10 cellular contexts compared by ENCODE assay signal in genomic region chr14:50775357-50775756, GRCh38. TPM values are rescaled to one million over a fixed set of nuclear protein-coding genes. Genes with fewer than 3 reads are reported as not detected.
DNase-seq lines count a peak whose midpoint lies in the region; ATAC-seq and TF ChIP-seq lines count a peak whose summit lies in the region.
"Had no signal": no experiment of that assay in that cellular context is flagged by ENCODE, and none has a peak within 500 bp of the region (broad histone marks: within the 10 kb centered on the region; RNA-seq: fewer than 3 reads in every experiment).

No MANE protein-coding gene starts in this region.

- dilution Hi-C loops in mammary epithelial cell (cut with HindIII; ENCODE audit: low sequenced_read_pairs), result no loop called here

- H3K4me1 ChIP-seq in right atrium auricular region (peaks cover 0 to 26% of the 10 kb centered on the region in 2 donors), mammary epithelial cell (ENCODE audit: insufficient read depth, low read length) (peaks cover 40% of the 10 kb centered on the region), mesendoderm (ENCODE audit: control insufficient read depth, low read depth, low read length) (peaks cover 4% of the 10 kb centered on the region), MM.1S (ENCODE audit: low read length) (peaks cover 13% of the 10 kb centered on the region)

- H3K36me3 ChIP-seq in right atrium auricular region, result peaks cover 27% of the 10 kb centered on the region
- peaks cover 3% of the 10 kb centered on the region for H3K36me3 ChIP-seq in mammary epithelial cell (ENCODE audit: insufficient read depth, low read length)
- H3K36me3 ChIP-seq in mesendoderm (ENCODE audit: control insufficient read depth, insufficient read depth, low read length), result peaks cover 7% of the 10 kb centered on the region
- H3K36me3 ChIP-seq in MM.1S (replicated peaks; ENCODE audit: insufficient read depth, low read length), result no peaks in the 10 kb centered on the region

- 3% methylated on average over 2 of the region's 2 CpGs for WGBS in mammary epithelial cell (ENCODE audit: low coverage, missing lambda C conversion rate)
- WGBS in mesendoderm (ENCODE audit: extremely low coverage, insufficient coverage, low lambda C conversion rate), result no CpG with 5 or more reads among the region's 2 CpGs

- no peak overlapping the region for H3K56ac ChIP-seq in mesendoderm (ENCODE audit: low read length)

- no peak overlapping the region for H2BK5ac ChIP-seq in mesendoderm (ENCODE audit: low read length)

- H3K4me3 ChIP-seq in right atrium auricular region (no peak overlapping the region), mammary epithelial cell (replicated peaks in 1 of 3; ENCODE audit: insufficient read depth in 1 of 3, low read depth in 2 of 3, low read length in 3 of 3) (no peak overlapping the region), mesendoderm (ENCODE audit: low read length) (no peak overlapping the region), MM.1S (ENCODE audit: low read length) (no peak overlapping the region)

- intact Hi-C loops in cardiac septum (cut with DNase I), result loop anchor here (5.0 kb wide), 2 partner anchors 57 to 173 kb away; partner anchors contain the start of gene NIN
- intact Hi-C loops in mammary epithelial cell (cut with micrococcal nuclease), result loop anchor here (5.0 kb wide), 2 partner anchors 182 to 1007 kb away; no protein-coding TSS in a partner anchor

- H4K8ac ChIP-seq in mesendoderm (ENCODE audit: low read depth, low read length), result no peak overlapping the region

- no peak overlapping the region for H2BK120ac ChIP-seq in mesendoderm (ENCODE audit: low read depth, low read length)

- ATAC-seq in HG03469 (IDR thresholded peaks at IDR 0.05; ENCODE audit: unreplicated experiment), result no peak
- ATAC-seq: naive thymus-derived CD4-positive, alpha-beta T cell had no signal

- H2AFZ ChIP-seq in mammary epithelial cell (ENCODE audit: low read depth, low read length) (peak overlapping the region; percentile 24), MM.1S (ENCODE audit: low read length) (no peak overlapping the region)

- H4K20me1 ChIP-seq in mammary epithelial cell (ENCODE audit: insufficient read depth, low read length) (no peaks in the 10 kb centered on the region), MM.1S (ENCODE audit: insufficient read depth, low read length) (no peaks in the 10 kb centered on the region)

- DNase-seq in right atrium auricular region (ENCODE audit: low spot score) (no peak), cardiac septum (ENCODE audit: low spot score) (no peak), mammary epithelial cell (peak; percentile 87), mesendoderm (peak; percentile 74), KG1 (lab: John Stamatoyannopoulos, UW) (no peak), MM.1S (no peak)
- DNase-seq in central memory CD4-positive, alpha-beta T cell, result no peak
- DNase-seq: naive thymus-derived CD4-positive, alpha-beta T cell; NCI-H2029 treated with DMSO at 0.1 percent for 48 hours had no signal

- H3K27ac ChIP-seq in right atrium auricular region (peak overlapping the region; percentile 15 to 60), mammary epithelial cell (ENCODE audit: insufficient read depth, low read depth, low read length) (peak overlapping the region; percentile 30), mesendoderm (ENCODE audit: low read depth, low read length) (no peak overlapping the region), MM.1S (ENCODE audit: low read length) (no peak overlapping the region)

- no TSS peak for BruUV-seq in mammary epithelial cell (replicated peaks; lab: Mats Ljungman, UMichigan)

- H3K18ac ChIP-seq in mesendoderm (ENCODE audit: low read length), result no peak overlapping the region

- in situ Hi-C loops in mammary epithelial cell (cut with MboI; ENCODE audit: low sequenced_read_pairs in 2 of 2), result loop anchor here (5.0 to 25.0 kb wide), 4 partner anchors 87 to 463 kb away; partner anchors contain the start of genes DMAC2L (in 2 of the 2) and L2HGDH (in 2 of the 2)

- CTCF ChIA-PET in mammary epithelial cell (lab: Charles Lee; ENCODE audit: low non-redundant PET), result interaction anchor here (0.5 to 1.8 kb wide), 7 partner anchors 12 to 433 kb away, joined by 3 to 14 read pairs (median 4); no protein-coding TSS in a partner anchor

- H3K27me3 ChIP-seq in right atrium auricular region, result no peaks in the 10 kb centered on the region
- no peaks in the 10 kb centered on the region for H3K27me3 ChIP-seq in mammary epithelial cell (ENCODE audit: insufficient read depth, low read length)
- no peaks in the 10 kb centered on the region for H3K27me3 ChIP-seq in mesendoderm (ENCODE audit: insufficient read depth, low read length, poor library complexity)
- no peaks in the 10 kb centered on the region for H3K27me3 ChIP-seq in MM.1S (replicated peaks; ENCODE audit: insufficient read depth, low read length)

- H3K79me2 ChIP-seq in mammary epithelial cell (ENCODE audit: insufficient read depth, low read length) (no peaks in the 10 kb centered on the region), mesendoderm (ENCODE audit: control insufficient read depth, insufficient read depth, low read length) (no peaks in the 10 kb centered on the region), MM.1S (ENCODE audit: low read length) (no peaks in the 10 kb centered on the region)

- H3K4ac ChIP-seq in mesendoderm (ENCODE audit: low read depth, low read length), result no peak overlapping the region

- H4K5ac ChIP-seq in mesendoderm (ENCODE audit: low read length), result no peak overlapping the region

- H3K9me3 ChIP-seq in right atrium auricular region, result no peaks in the 10 kb centered on the region
- no peaks in the 10 kb centered on the region for H3K9me3 ChIP-seq in mammary epithelial cell (replicated peaks; ENCODE audit: insufficient read depth, low read length)
- no peaks in the 10 kb centered on the region for H3K9me3 ChIP-seq in MM.1S (replicated peaks; ENCODE audit: insufficient read depth, low read length)

- H3K79me1 ChIP-seq in mesendoderm (ENCODE audit: low read length), result no peaks in the 10 kb centered on the region

- no peak overlapping the region for H2AK5ac ChIP-seq in mesendoderm (ENCODE audit: low read length)

- H3F3A ChIP-seq in MM.1S (ENCODE audit: insufficient read depth, low read length), result no peaks in the 10 kb centered on the region

- H3K9ac ChIP-seq in mammary epithelial cell (ENCODE audit: insufficient read depth, low read length) (no peak overlapping the region), mesendoderm (ENCODE audit: low read length) (no peak overlapping the region), MM.1S (ENCODE audit: low read length) (no peak overlapping the region)

- H2BK15ac ChIP-seq in mesendoderm (replicated peaks; ENCODE audit: low read depth), result no peak overlapping the region

- no peak overlapping the region for H3K23ac ChIP-seq in mesendoderm (ENCODE audit: low read length)

- H3K4me2 ChIP-seq in mammary epithelial cell (ENCODE audit: insufficient read depth, low read depth, low read length), result peak overlapping the region; percentile 61
- H3K4me2 ChIP-seq in mesendoderm (ENCODE audit: low read length), result no peak overlapping the region
- H3K4me2 ChIP-seq in MM.1S (ENCODE audit: low read depth, low read length), result no peak overlapping the region

- H3K9me2 ChIP-seq in MM.1S (replicated peaks; ENCODE audit: insufficient read depth, low read length), result no peaks in the 10 kb centered on the region

- TF ChIP-seq CTCF in right atrium auricular region (IDR thresholded peaks at IDR 0.05), result no peak
- TF ChIP-seq CTCF in mammary epithelial cell (conservative IDR thresholded peaks at IDR 0.05 in 1 of 2, IDR thresholded peaks at IDR 0.05 in 1 of 2; ENCODE audit: extremely low read depth in 1 of 2, insufficient read depth in 1 of 2, low read depth in 1 of 2, low read length in 2 of 2), result no peak
- TF ChIP-seq CTCF in MM.1S (IDR thresholded peaks at IDR 0.05; ENCODE audit: low read length), result no peak

RNA-seq across cellular contexts. Expression of gene NIN, which starts 55.6 kb away (rescaled TPM):
- total RNA-seq in right atrium auricular region (10 to 100 TPM; 30.1 to 49.7 TPM), cardiac septum (59.2 TPM), mammary epithelial cell (10 to 100 TPM; 20.7 to 40.2 TPM)
- 11.9 TPM for polyA plus RNA-seq in mammary epithelial cell
- polyA minus RNA-seq in mammary epithelial cell, result 28.2 TPM
- 11.5 TPM for polyA plus RNA-seq in mesendoderm (2013, experiment 1 of 2)
- polyA plus RNA-seq in mesendoderm (2013, experiment 2 of 2), result 12.2 TPM

Comparison
In these comparisons a context has a peak if more than half of its experiments do, and no peak if none do; other contexts are left out.
1. DNase-seq: peak in mammary epithelial cell (single experiment) and mesendoderm (single experiment); none in right atrium auricular region (single experiment), cardiac septum (single experiment), KG1 (single experiment), central memory CD4-positive, alpha-beta T cell (single experiment) and MM.1S (single experiment).
2. H3K27ac ChIP-seq: peak in right atrium auricular region (2 of 2) and mammary epithelial cell (single experiment); none in mesendoderm (single experiment) and MM.1S (single experiment).